18 cellular contexts compared by ENCODE assay signal in the genomic region with DNA sequence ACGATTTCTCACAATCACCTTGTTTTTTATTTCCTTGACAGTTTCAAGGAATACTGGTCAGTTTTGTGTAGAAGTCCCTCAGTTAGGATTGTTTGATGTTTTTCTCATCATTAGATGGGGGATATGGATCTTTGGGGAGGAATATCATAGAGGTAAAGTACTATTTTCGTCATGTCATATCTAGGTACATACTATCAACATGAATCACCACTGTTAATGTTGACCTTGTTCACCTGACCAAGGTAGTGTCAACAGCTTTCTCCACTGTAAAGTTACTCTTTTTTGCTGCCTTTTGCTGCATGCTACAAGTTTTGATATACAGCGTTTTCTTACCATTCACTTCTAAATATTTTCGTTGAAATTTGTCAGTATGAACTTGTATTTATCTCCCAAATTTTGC. TPM values are rescaled to one million over a fixed set of nuclear protein-coding genes. Genes with fewer than 3 reads are reported as not detected.
A peak's percentile ranks its signal among the peaks of the same experiment; 100 is the strongest.
DNase-seq lines count a peak whose midpoint lies in the region; ATAC-seq, FAIRE-seq and TF ChIP-seq lines count a peak whose summit lies in the region.
"Had no signal": no experiment of that assay in that cellular context is flagged by ENCODE, and none has a peak within 500 bp of the region (broad histone marks: within the 10 kb centered on the region; RNA-seq: fewer than 3 reads in every experiment).

No MANE protein-coding gene starts in this region.

- POLR2A ChIA-PET in PC-3 (lab: Charles Lee; ENCODE audit: unreplicated experiment): no interaction called here

- H3K27me3 Mint-ChIP-seq in Calu3 (ENCODE audit: unreplicated experiment): no peaks in the 10 kb centered on the region
- H3K27me3 Mint-ChIP-seq: CD4-positive, CD25-positive, alpha-beta regulatory T cell had no signal

- peak overlapping the region; percentile 41 for H3K4me2 ChIP-seq in PC-3 (ENCODE audit: low read length)
- H3K4me2 ChIP-seq: BLaER1 treated with 17β-estradiol and CSF1 and Interleukin-3, amounts not matched to agents 10 nM and 100 nM had no signal

- no peak overlapping the region for H3K4me3 ChIP-seq in PC-3 (ENCODE audit: low read length)
- H3K4me3 ChIP-seq in bronchial epithelial cell (ENCODE audit: low read depth, low read length): no peak overlapping the region
- no peak overlapping the region for H3K4me3 ChIP-seq in pancreas
- H3K4me3 ChIP-seq: BLaER1 treated with 17β-estradiol and CSF1 and Interleukin-3, amounts not matched to agents 10 nM and 100 nM had no signal

- DNase-seq in Calu3 (no peak), PC-3 (peak; percentile 56), bronchial epithelial cell (ENCODE audit: low read depth) (peak; percentile 54), pancreas (no peak), NCI-H345 (lab: John Stamatoyannopoulos, UW) (no peak), caudate nucleus (lab: John Stamatoyannopoulos, UW) (no peak)
- DNase-seq: ACHN; CD4-positive, CD25-positive, alpha-beta regulatory T cell; DMS153; GOT3; H9 had no signal

- intact Hi-C loops in Calu3 (cut with micrococcal nuclease; ENCODE audit: unreplicated experiment): no loop called here
- intact Hi-C loops in PC-3 (cut with micrococcal nuclease): no loop called here
- intact Hi-C loops in pancreas (cut with DNase I): no loop called here

- peaks cover 11% of the 10 kb centered on the region for H3K4me1 ChIP-seq in PC-3 (ENCODE audit: insufficient read depth, low read length)
- H3K4me1 ChIP-seq in pancreas: peaks cover 0 to 9% (median 0%) of the 10 kb centered on the region in 3 donors
- H3K4me1 ChIP-seq: BLaER1 treated with 17β-estradiol and CSF1 and Interleukin-3, amounts not matched to agents 10 nM and 100 nM had no signal

- CTCF ChIA-PET in Calu3 (lab: Charles Lee) (interaction anchor here (0.6 to 0.7 kb wide), 2 partner anchors 19 to 279 kb away, joined by 3 read pairs; no protein-coding TSS in a partner anchor), PC-3 (lab: Charles Lee) (no interaction called here)

- peaks cover 10% of the 10 kb centered on the region for H3K4me1 Mint-ChIP-seq in Calu3 (ENCODE audit: low read depth, unreplicated experiment)

- ATAC-seq in PC-3 (peak; percentile 71), pancreas (peak; percentile 69 to 95 (median 86)), GM21423 (IDR thresholded peaks at IDR 0.05; ENCODE audit: unreplicated experiment) (no peak)

- no peak for FAIRE-seq in bronchial epithelial cell (lab: Jason Lieb, UNC)
- FAIRE-seq in pancreas (lab: Jason Lieb, UNC): no peak
- FAIRE-seq: D721Med, GM18507 had no signal

- H3F3A ChIP-seq in PC-3 (ENCODE audit: low read length, unreplicated experiment): no peaks in the 10 kb centered on the region

- BruUV-seq in Calu3 (replicated peaks; lab: Mats Ljungman, UMichigan): no TSS peak
- BruUV-seq in PC-3 (replicated peaks; lab: Mats Ljungman, UMichigan): no TSS peak

- peak overlapping the region; percentile 9 for H3K27ac Mint-ChIP-seq in Calu3 (ENCODE audit: unreplicated experiment)
- H3K27ac Mint-ChIP-seq: CD4-positive, CD25-positive, alpha-beta regulatory T cell; H9 had no signal

- H3K27ac ChIP-seq in PC-3 (ENCODE audit: low read length): 0 out of 2 replicates have a peak overlapping the region, but pooled peaks have one; percentile 0
- peak overlapping the region in 1 of 4 donors; percentile 42 for H3K27ac ChIP-seq in pancreas
- no peak overlapping the region for H3K27ac ChIP-seq in caudate nucleus (ENCODE audit: low read depth, low read length)
- H3K27ac ChIP-seq: BLaER1 treated with 17β-estradiol and CSF1 and Interleukin-3, amounts not matched to agents 10 nM and 100 nM had no signal

- no peaks in the 10 kb centered on the region for H3K79me2 ChIP-seq in PC-3 (ENCODE audit: low read length)

- H3K36me3 Mint-ChIP-seq in Calu3 (ENCODE audit: insufficient read depth, unreplicated experiment): peaks cover 14% of the 10 kb centered on the region

- WGBS in pancreas, 2 donors: 47 to 48% methylated on average over 4 of the region's 4 CpGs

- no peaks in the 10 kb centered on the region for H3K36me3 ChIP-seq in PC-3 (ENCODE audit: low read depth, low read length)
- no peaks in the 10 kb centered on the region for H3K36me3 ChIP-seq in bronchial epithelial cell (ENCODE audit: control insufficient read depth, insufficient read depth, low read length)
- no peaks in the 10 kb centered on the region for H3K36me3 ChIP-seq in pancreas

- H3K4me3 Mint-ChIP-seq in Calu3 (ENCODE audit: low read depth, unreplicated experiment): no peak overlapping the region
- H3K4me3 Mint-ChIP-seq: CD4-positive, CD25-positive, alpha-beta regulatory T cell; H9 had no signal

- no peaks in the 10 kb centered on the region for H3K9me2 ChIP-seq in PC-3 (replicated peaks; ENCODE audit: low read length)

- H3K27me3 ChIP-seq in PC-3 (ENCODE audit: low read length): no peaks in the 10 kb centered on the region
- H3K27me3 ChIP-seq in bronchial epithelial cell (ENCODE audit: control insufficient read depth, insufficient read depth, low read length): no peaks in the 10 kb centered on the region
- H3K27me3 ChIP-seq in pancreas: no peaks in the 10 kb centered on the region
- H3K27me3 ChIP-seq: BLaER1 treated with 17β-estradiol and CSF1 and Interleukin-3, amounts not matched to agents 10 nM and 100 nM had no signal

- H4K20me1 ChIP-seq in PC-3 (ENCODE audit: low read length): no peaks in the 10 kb centered on the region
- H4K20me1 ChIP-seq: BLaER1 treated with 17β-estradiol and CSF1 and Interleukin-3, amounts not matched to agents 10 nM and 100 nM had no signal

- no peak for TF ChIP-seq CTCF in Calu3 (IDR thresholded peaks at IDR 0.05; ENCODE audit: unreplicated experiment)
- no peak for TF ChIP-seq CTCF in PC-3 (conservative IDR thresholded peaks at IDR 0.05; ENCODE audit: low read depth, low read length)
- TF ChIP-seq CTCF in bronchial epithelial cell (IDR thresholded peaks at IDR 0.05; ENCODE audit: insufficient read depth, low read length, severe bottlenecking): no peak
- no peak for TF ChIP-seq CTCF in pancreas (IDR thresholded peaks at IDR 0.05)

- H2AFZ ChIP-seq in PC-3 (ENCODE audit: low read length): no peak overlapping the region

- no peak overlapping the region for H3K9ac ChIP-seq in PC-3 (ENCODE audit: low read length)
- H3K9ac ChIP-seq: BLaER1 treated with 17β-estradiol and CSF1 and Interleukin-3, amounts not matched to agents 10 nM and 100 nM had no signal

- H3K9me3 ChIP-seq in PC-3 (ENCODE audit: low read length) (no peaks in the 10 kb centered on the region), pancreas (no peaks in the 10 kb centered on the region)

- no peaks in the 10 kb centered on the region for H3K9me3 Mint-ChIP-seq in Calu3 (ENCODE audit: low read depth, unreplicated experiment)
- H3K9me3 Mint-ChIP-seq: H9 had no signal

RNA-seq across cellular contexts. Expression of gene NLRC4, which starts 32.7 kb away (rescaled TPM):
- total RNA-seq in Calu3 (2022): not detected in 2 replicates
- total RNA-seq in PC-3 (2014; rRNA removed): not detected in 2 replicates
- 0.53 and 1.0 TPM in 2 replicates for total RNA-seq in bronchial epithelial cell
- 1 to 10 TPM in 2 of 6 donors, under 1 TPM in 4; 0.13 to 1.9 (median 0.34) TPM for total RNA-seq in pancreas
- under 1 TPM; 0.21 to 0.49 TPM for polyA plus RNA-seq in pancreas
- total RNA-seq: A172; CD4-positive, CD25-positive, alpha-beta regulatory T cell; Daoy; H9; HT1080 had no signal

RNA-seq across cellular contexts. Expression of gene YIPF4, which starts 45.7 kb away (rescaled TPM):
- total RNA-seq in Calu3 (2022): 50.5 and 57.0 TPM in 2 replicates
- 9.6 and 13.1 TPM in 2 replicates for total RNA-seq in PC-3 (2014; rRNA removed)
- 21.9 and 27.7 TPM in 2 replicates for total RNA-seq in bronchial epithelial cell
- total RNA-seq in pancreas: 10 to 100 TPM; 26.3 to 42.2 (median 32.4) TPM
- polyA plus RNA-seq in pancreas: 10 to 100 TPM in 1 of 2 donors, 1 to 10 TPM in 1; 7.6 to 13.4 TPM

Comparison
In these comparisons a context has a peak if more than half of its experiments do, and no peak if none do; other contexts are left out.
1. DNase-seq: peak in PC-3 (single experiment) and bronchial epithelial cell (single experiment); none in Calu3 (single experiment), pancreas (0 of 6), NCI-H345 (single experiment) and caudate nucleus (0 of 61).